15 cellular contexts compared by ENCODE assay signal in genomic region chr20:37745553-37745952, GRCh38. TPM values are rescaled to one million over a fixed set of nuclear protein-coding genes. Genes with fewer than 3 reads are reported as not detected.
DNase-seq lines count a peak whose midpoint lies in the region; ATAC-seq and TF ChIP-seq lines count a peak whose summit lies in the region.
"Had no signal": no experiment of that assay in that cellular context is flagged by ENCODE, and none has a peak within 500 bp of the region (broad histone marks: within the 10 kb centered on the region; RNA-seq: fewer than 3 reads in every experiment).

No MANE protein-coding gene starts in this region.

- no peak overlapping the region for H2AFZ ChIP-seq in H9 (ENCODE audit: low read length)
- no peak overlapping the region for H2AFZ ChIP-seq in neural cell (ENCODE audit: low read depth, low read length)

- POLR2A ChIA-PET in activated CD4-positive, alpha-beta memory T cell treated with anti-CD3 and anti-CD28 coated beads, Interleukin-2, amount 10 ng/mL, durations not matched to agents 7 days and 5 days (lab: Charles Lee) = interaction anchor here (1.3 to 1.7 kb wide), 3 partner anchors 10 to 52 kb away, joined by 3 to 5 read pairs (median 4); partner anchors contain the start of gene CTNNBL1

- H3K4me3 Mint-ChIP-seq in activated naive CD4-positive, alpha-beta T cell treated with anti-CD3 and anti-CD28 coated beads for 36 hours = peak overlapping the region; percentile 23
- H3K4me3 Mint-ChIP-seq in H9 (no peak overlapping the region), Calu3 (ENCODE audit: low read depth, unreplicated experiment) (no peak overlapping the region)
- H3K4me3 Mint-ChIP-seq in activated CD4-positive, alpha-beta memory T cell treated with anti-CD3 and anti-CD28 coated beads, Interleukin-2, amount 10 ng/mL, durations not matched to agents 7 days and 5 days = peak overlapping the region; percentile 26

- TF ChIP-seq CTCF in H9 (conservative IDR thresholded peaks at IDR 0.05) = no peak
- no peak for TF ChIP-seq CTCF in neural cell (IDR thresholded peaks at IDR 0.05; ENCODE audit: poor library complexity, severe bottlenecking)
- no peak for TF ChIP-seq CTCF in transverse colon (IDR thresholded peaks at IDR 0.05)
- no peak for TF ChIP-seq CTCF in Calu3 (IDR thresholded peaks at IDR 0.05; ENCODE audit: unreplicated experiment)

- H2BK12ac ChIP-seq in H9 (ENCODE audit: insufficient read length, low read depth, low read length) = no peak overlapping the region

- H3K9me3 Mint-ChIP-seq in activated naive CD4-positive, alpha-beta T cell treated with anti-CD3 and anti-CD28 coated beads for 36 hours = no peaks in the 10 kb centered on the region
- H3K9me3 Mint-ChIP-seq in H9 (no peaks in the 10 kb centered on the region), Calu3 (ENCODE audit: low read depth, unreplicated experiment) (no peaks in the 10 kb centered on the region)
- H3K9me3 Mint-ChIP-seq in activated CD4-positive, alpha-beta memory T cell treated with anti-CD3 and anti-CD28 coated beads, Interleukin-2, amount 10 ng/mL, durations not matched to agents 7 days and 5 days = no peaks in the 10 kb centered on the region

- H2BK120ac ChIP-seq in H9 (ENCODE audit: low read depth, low read length, poor library complexity, severe bottlenecking) = no peak overlapping the region

- H3K9ac ChIP-seq in H9 (ENCODE audit: extremely low read depth, insufficient read length, low read length) = no peak overlapping the region
- peak overlapping the region; percentile 20 for H3K9ac ChIP-seq in neural cell (ENCODE audit: low read length)

- DNase-seq in activated naive CD4-positive, alpha-beta T cell treated with anti-CD3 and anti-CD28 coated beads for 36 hours = peak; percentile 79
- no peak for DNase-seq in activated naive CD4-positive, alpha-beta T cell treated with Interleukin-2 at 50 U/mL for 16 hours
- no peak for DNase-seq in H9
- peak; percentile 26 for DNase-seq in activated CD4-positive, alpha-beta memory T cell treated with anti-CD3 and anti-CD28 coated beads, Interleukin-2, amount 10 ng/mL, durations not matched to agents 7 days and 5 days
- DNase-seq in transverse colon = no peak
- no peak for DNase-seq in Calu3
- DNase-seq: DMS79, gastrocnemius medialis, IMR-90, NCI-H1417, NCI-H226, trophoblast cell had no signal

- H4K8ac ChIP-seq in H9 (replicated peaks; ENCODE audit: insufficient read length, low read depth, low read length) = no peak overlapping the region

- H3K4ac ChIP-seq in H9 (ENCODE audit: low read depth, low read length) = no peak overlapping the region

- H3K14ac ChIP-seq in H9 (ENCODE audit: insufficient read depth, low read length) = no peak overlapping the region

- H3K4me3 ChIP-seq in neural cell (ENCODE audit: low read length) (no peak overlapping the region), transverse colon (no peak overlapping the region)
- H3K4me3 ChIP-seq: breast epithelium, gastrocnemius medialis had no signal

- no peaks in the 10 kb centered on the region for H3K9me3 ChIP-seq in H9 (ENCODE audit: control insufficient read depth, low read depth, low read length)
- no peaks in the 10 kb centered on the region for H3K9me3 ChIP-seq in neural cell (ENCODE audit: low read length)
- H3K9me3 ChIP-seq in transverse colon = no peaks in the 10 kb centered on the region
- H3K9me3 ChIP-seq: breast epithelium, gastrocnemius medialis had no signal

- H3K27ac ChIP-seq in H9 (ENCODE audit: insufficient read length, low read depth, low read length) (no peak overlapping the region), neural cell (ENCODE audit: low read length) (peak overlapping the region; percentile 62), transverse colon (no peak overlapping the region)
- H3K27ac ChIP-seq: breast epithelium, gastrocnemius medialis had no signal

- no peaks in the 10 kb centered on the region for H3K79me2 ChIP-seq in H9 (ENCODE audit: insufficient read depth, low read length)
- no peaks in the 10 kb centered on the region for H3K79me2 ChIP-seq in neural cell (replicated peaks; ENCODE audit: insufficient read depth, low read length)

- H3K27ac Mint-ChIP-seq in activated naive CD4-positive, alpha-beta T cell treated with anti-CD3 and anti-CD28 coated beads for 36 hours = peak overlapping the region; percentile 84
- H3K27ac Mint-ChIP-seq in H9 (peak overlapping the region in 2 of 3 experiments; percentile 2 to 31; a peak in 4 of 7 replicates), Calu3 (ENCODE audit: unreplicated experiment) (no peak overlapping the region)
- peak overlapping the region; percentile 84 for H3K27ac Mint-ChIP-seq in activated CD4-positive, alpha-beta memory T cell treated with anti-CD3 and anti-CD28 coated beads, Interleukin-2, amount 10 ng/mL, durations not matched to agents 7 days and 5 days

- TF ChIP-seq POLR2A in transverse colon (IDR thresholded peaks at IDR 0.05) = no peak

- no peak overlapping the region for H3K56ac ChIP-seq in H9 (ENCODE audit: insufficient read length, low read depth, low read length)

- H3K27me3 ChIP-seq in H9 (ENCODE audit: insufficient read depth, low read length) = no peaks in the 10 kb centered on the region
- no peaks in the 10 kb centered on the region for H3K27me3 ChIP-seq in neural cell (ENCODE audit: insufficient read depth, low read depth, low read length)
- no peaks in the 10 kb centered on the region for H3K27me3 ChIP-seq in transverse colon
- H3K27me3 ChIP-seq: breast epithelium, gastrocnemius medialis had no signal

- no peak for ATAC-seq in HG02870 (IDR thresholded peaks at IDR 0.05; ENCODE audit: unreplicated experiment)
- ATAC-seq: gastrocnemius medialis had no signal

- H2BK20ac ChIP-seq in H9 (ENCODE audit: low read depth, low read length, poor library complexity, severe bottlenecking) = no peak overlapping the region

- intact Hi-C loops in activated naive CD4-positive, alpha-beta T cell treated with anti-CD3 and anti-CD28 coated beads for 36 hours (cut with micrococcal nuclease) = loop anchor here (1.0 kb wide), 2 partner anchors 52 to 288 kb away; partner anchors contain the start of genes RPRD1B and TTI1
- intact Hi-C loops in transverse colon (cut with DNase I; ENCODE audit: low total_unique reads) (no loop called here), Calu3 (cut with micrococcal nuclease; ENCODE audit: unreplicated experiment) (no loop called here)

- H2BK15ac ChIP-seq in H9 (ENCODE audit: low read depth, low read length) = no peak overlapping the region

- H3K18ac ChIP-seq in H9 (ENCODE audit: insufficient read length, low read depth, low read length) = no peak overlapping the region

- BruUV-seq in Calu3 (replicated peaks; lab: Mats Ljungman, UMichigan) = no TSS peak

- no peak overlapping the region for H2BK5ac ChIP-seq in H9 (ENCODE audit: insufficient read length, low read length)

- peak; percentile 42 for TF ChIP-seq EP300 in neural cell (conservative IDR thresholded peaks at IDR 0.05; ENCODE audit: poor library complexity, severe bottlenecking)
- TF ChIP-seq EP300 in transverse colon (IDR thresholded peaks at IDR 0.05; ENCODE audit: low read depth) = no peak

- H3K4me1 Mint-ChIP-seq in activated naive CD4-positive, alpha-beta T cell treated with anti-CD3 and anti-CD28 coated beads for 36 hours (ENCODE audit: low read depth) = peaks cover 20% of the 10 kb centered on the region
- peaks cover 17 to 23% of the 10 kb centered on the region in 2 experiments for H3K4me1 Mint-ChIP-seq in H9
- H3K4me1 Mint-ChIP-seq in activated CD4-positive, alpha-beta memory T cell treated with anti-CD3 and anti-CD28 coated beads, Interleukin-2, amount 10 ng/mL, durations not matched to agents 7 days and 5 days = peaks cover 25% of the 10 kb centered on the region
- no peaks in the 10 kb centered on the region for H3K4me1 Mint-ChIP-seq in Calu3 (ENCODE audit: low read depth, unreplicated experiment)

- CTCF ChIA-PET in activated naive CD4-positive, alpha-beta T cell treated with anti-CD3 and anti-CD28 coated beads for 36 hours (lab: Charles Lee) = interaction anchor here (1.0 kb wide), 1 partner anchor 10 kb away, joined by 3 read pairs; no protein-coding TSS in a partner anchor
- CTCF ChIA-PET in activated CD4-positive, alpha-beta memory T cell treated with anti-CD3 and anti-CD28 coated beads, Interleukin-2, amount 10 ng/mL, durations not matched to agents 7 days and 5 days (lab: Charles Lee) = no interaction called here
- CTCF ChIA-PET in Calu3 (lab: Charles Lee) = no interaction called here

- no peak overlapping the region for H4K91ac ChIP-seq in H9 (ENCODE audit: insufficient read length, low read depth, low read length)

- H3K27me3 Mint-ChIP-seq in activated naive CD4-positive, alpha-beta T cell treated with anti-CD3 and anti-CD28 coated beads for 36 hours (ENCODE audit: low read depth) = no peaks in the 10 kb centered on the region
- no peaks in the 10 kb centered on the region for H3K27me3 Mint-ChIP-seq in H9 (ENCODE audit: low read depth)
- no peaks in the 10 kb centered on the region for H3K27me3 Mint-ChIP-seq in activated CD4-positive, alpha-beta memory T cell treated with anti-CD3 and anti-CD28 coated beads, Interleukin-2, amount 10 ng/mL, durations not matched to agents 7 days and 5 days
- no peaks in the 10 kb centered on the region for H3K27me3 Mint-ChIP-seq in Calu3 (ENCODE audit: unreplicated experiment)

- H2AK5ac ChIP-seq in H9 (ENCODE audit: insufficient read length, low read length) = no peak overlapping the region

- H3K36me3 Mint-ChIP-seq in activated naive CD4-positive, alpha-beta T cell treated with anti-CD3 and anti-CD28 coated beads for 36 hours (ENCODE audit: low read depth) = peaks cover 16% of the 10 kb centered on the region
- H3K36me3 Mint-ChIP-seq in H9 (ENCODE audit: insufficient read depth in 1 of 3, low read depth in 3 of 3) (peaks cover 5 to 21% (median 10%) of the 10 kb centered on the region in 3 experiments; a peak in 6 of 7 replicates), Calu3 (ENCODE audit: insufficient read depth, unreplicated experiment) (no peaks in the 10 kb centered on the region)
- H3K36me3 Mint-ChIP-seq in activated CD4-positive, alpha-beta memory T cell treated with anti-CD3 and anti-CD28 coated beads, Interleukin-2, amount 10 ng/mL, durations not matched to agents 7 days and 5 days (ENCODE audit: low read depth) = peaks cover 27% of the 10 kb centered on the region

- H3K36me3 ChIP-seq in neural cell (ENCODE audit: insufficient read depth, low read length) (no peaks in the 10 kb centered on the region), transverse colon (peaks cover 0 to 12% (median 0%) of the 10 kb centered on the region in 4 donors)
- H3K36me3 ChIP-seq: breast epithelium had no signal

- H3K9me2 ChIP-seq in neural cell (ENCODE audit: insufficient read depth, low read length) = no peaks in the 10 kb centered on the region

- no CpG with 5 or more reads among the region's 3 CpGs for WGBS in H9 (ENCODE audit: extremely low coverage, insufficient read length, low lambda C conversion rate)
- WGBS in transverse colon (ENCODE audit: low coverage in 1 of 2), 2 donors = 72 to 96% methylated on average over 3 of the region's 3 CpGs

- H3F3A ChIP-seq in neural cell (ENCODE audit: insufficient read depth, low read length, poor library complexity, severe bottlenecking) = no peaks in the 10 kb centered on the region

- H3K4me1 ChIP-seq in H9 (ENCODE audit: insufficient read depth, low read length) (no peaks in the 10 kb centered on the region; the same call in 1 of the 2 replicates), transverse colon (peaks cover 0 to 5% (median 0%) of the 10 kb centered on the region in 4 donors)
- H3K4me1 ChIP-seq: breast epithelium had no signal

- no peak overlapping the region for H4K5ac ChIP-seq in H9 (ENCODE audit: insufficient read length, low read depth, low read length)

- no peak overlapping the region for H3T11ph ChIP-seq in H9 (ENCODE audit: low read length)

- H4K20me1 ChIP-seq in H9 (ENCODE audit: control insufficient read depth, insufficient read depth, insufficient read length) (no peaks in the 10 kb centered on the region), neural cell (ENCODE audit: insufficient read depth) (no peaks in the 10 kb centered on the region)

- TF ChIP-seq RAD21 in neural cell (conservative IDR thresholded peaks at IDR 0.05) = peak; percentile 22

- in situ Hi-C loops in transverse colon (cut with MboI; ENCODE audit: low pct_ligation_motif_present in 1 of 4, low pct_unique_long_range_greater_than_20kb in 1 of 4, low sequenced_read_pairs in 3 of 4) = no loop called here

- no peak overlapping the region for H3K23ac ChIP-seq in H9 (ENCODE audit: insufficient read length, low read depth, low read length)

- H3K79me1 ChIP-seq in H9 (ENCODE audit: insufficient read depth, low read depth, low read length, poor library complexity, severe bottlenecking) = no peaks in the 10 kb centered on the region

- no peak overlapping the region for H3K4me2 ChIP-seq in H9 (ENCODE audit: insufficient read depth, insufficient read length, low read length)
- H3K4me2 ChIP-seq in neural cell (ENCODE audit: low read length) = no peak overlapping the region

- no peaks in the 10 kb centered on the region for H3K23me2 ChIP-seq in H9 (ENCODE audit: insufficient read length, low read depth, low read length, poor library complexity, severe bottlenecking)

RNA-seq across cellular contexts. Expression of gene CTNNBL1, which starts 51.7 kb away (rescaled TPM):
- 10 to 100 TPM; 66.4 to 75.4 TPM for total RNA-seq in activated naive CD4-positive, alpha-beta T cell treated with anti-CD3 and anti-CD28 coated beads for 36 hours
- 67.2 and 70.7 TPM in 2 replicates for total RNA-seq in H9 (2021)
- total RNA-seq in activated CD4-positive, alpha-beta memory T cell treated with anti-CD3 and anti-CD28 coated beads, Interleukin-2, amount 10 ng/mL, durations not matched to agents 7 days and 5 days = 10 to 100 TPM; 64.3 to 64.6 TPM
- 31.0 and 32.6 TPM in 2 replicates for polyA plus RNA-seq in neural cell
- 35.8 and 44.3 TPM in 2 replicates for polyA minus RNA-seq in neural cell
- total RNA-seq in transverse colon = 10 to 100 TPM; 18.7 to 49.0 (median 22.4) TPM
- total RNA-seq in Calu3 (2022) = 106 and 113 TPM in 2 replicates

Comparison
In these comparisons a context has a peak if more than half of its experiments do, and no peak if none do; other contexts are left out.
1. DNase-seq: peak in activated naive CD4-positive, alpha-beta T cell treated with anti-CD3 and anti-CD28 coated beads for 36 hours (single experiment) and activated CD4-positive, alpha-beta memory T cell treated with anti-CD3 and anti-CD28 coated beads, Interleukin-2, amount 10 ng/mL, durations not matched to agents 7 days and 5 days (single experiment); none in activated naive CD4-positive, alpha-beta T cell treated with Interleukin-2 at 50 U/mL for 16 hours (single experiment), H9 (single experiment), transverse colon (single experiment) and Calu3 (single experiment).
2. H3K4me3 Mint-ChIP-seq: peak in activated naive CD4-positive, alpha-beta T cell treated with anti-CD3 and anti-CD28 coated beads for 36 hours (single experiment) and activated CD4-positive, alpha-beta memory T cell treated with anti-CD3 and anti-CD28 coated beads, Interleukin-2, amount 10 ng/mL, durations not matched to agents 7 days and 5 days (single experiment); none in H9 (0 of 2) and Calu3 (single experiment).